1 cellular context compared by ENCODE assay signal in the genomic region with DNA sequence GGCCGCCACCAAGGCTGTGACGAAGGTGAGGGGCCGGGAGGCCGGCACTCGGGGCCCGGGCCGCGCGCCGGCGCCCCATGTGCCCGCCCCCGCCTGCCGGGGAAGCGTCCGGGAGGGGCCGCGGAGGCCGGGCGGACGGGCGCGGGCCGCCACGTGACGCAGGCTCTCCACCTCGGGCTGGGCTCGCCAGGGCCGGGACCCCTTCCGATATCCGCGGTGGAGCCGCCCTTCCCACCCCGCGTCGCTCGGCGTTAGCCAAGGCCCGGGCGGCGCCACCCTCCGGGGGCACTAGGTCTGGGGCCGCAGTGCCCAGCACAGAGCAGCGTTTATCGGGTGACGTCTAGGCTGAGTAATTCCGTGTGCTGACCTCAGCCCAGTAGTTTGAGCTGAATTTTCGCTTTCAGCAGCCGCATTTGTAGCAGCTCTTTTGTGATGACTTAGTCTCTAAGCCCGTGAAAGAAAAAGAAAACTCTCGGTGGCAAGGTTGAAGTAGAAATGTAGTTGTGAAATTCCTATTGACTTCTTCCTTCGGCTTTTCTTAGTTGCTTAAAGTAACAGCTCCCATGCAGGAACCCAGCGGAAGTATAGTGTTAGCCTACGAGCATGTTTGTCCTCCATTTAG.
TF ChIP-seq lines count a peak whose summit lies in the region.

No MANE protein-coding gene starts in this region.

TF ChIP-seq in GM12878, 131 proteins besides CTCF, POLR2A, EP300 and RAD21 (continued from another document):
- TF ChIP-seq TCF3 (IDR thresholded peaks at IDR 0.05; ENCODE audit: borderline replicate concordance, insufficient read depth, low read depth, low read length) (0 out of 2 replicates have a peak, but pooled peaks have one; percentile 22), HDGF (IDR thresholded peaks at IDR 0.05) (no peak), PAX8 (IDR thresholded peaks at IDR 0.05) (no peak), STAT3 (IDR thresholded peaks at IDR 0.05; ENCODE audit: low read depth, low read length) (no peak), BMI1 (IDR thresholded peaks at IDR 0.05; ENCODE audit: borderline replicate concordance) (no peak), IKZF1 (conservative IDR thresholded peaks at IDR 0.05) (peak; percentile 60), NFXL1 (IDR thresholded peaks at IDR 0.05; ENCODE audit: borderline replicate concordance) (no peak), SREBF1 (IDR thresholded peaks at IDR 0.05; ENCODE audit: low read length) (no peak), BRCA1 (IDR thresholded peaks at IDR 0.05; ENCODE audit: low read depth, low read length) (no peak), YBX1 (IDR thresholded peaks at IDR 0.05) (no peak), GATAD2B (conservative IDR thresholded peaks at IDR 0.05; ENCODE audit: low read depth) (peak; percentile 69), ZNF207 (IDR thresholded peaks at IDR 0.05; ENCODE audit: borderline replicate concordance) (no peak), SP1 (IDR thresholded peaks at IDR 0.05; ENCODE audit: low read depth, low read length) (peak; percentile 37), SMAD5 (IDR thresholded peaks at IDR 0.05; ENCODE audit: low read depth) (0 out of 2 replicates have a peak, but pooled peaks have one; percentile 7), MXI1 (IDR thresholded peaks at IDR 0.05; ENCODE audit: low read depth, low read length) (no peak), PAX5 (IDR thresholded peaks at IDR 0.05; ENCODE audit: borderline replicate concordance, low read depth, low read length) (peak; percentile 42; the same call in 1 of the 2 replicates), TAF1 (IDR thresholded peaks at IDR 0.05; ENCODE audit: borderline replicate concordance, low read depth, low read length) (peak; percentile 48; the same call in 1 of the 2 replicates), CREM (IDR thresholded peaks at IDR 0.05; ENCODE audit: low read depth) (peak; percentile 95)
- TF ChIP-seq, protein P1, sequence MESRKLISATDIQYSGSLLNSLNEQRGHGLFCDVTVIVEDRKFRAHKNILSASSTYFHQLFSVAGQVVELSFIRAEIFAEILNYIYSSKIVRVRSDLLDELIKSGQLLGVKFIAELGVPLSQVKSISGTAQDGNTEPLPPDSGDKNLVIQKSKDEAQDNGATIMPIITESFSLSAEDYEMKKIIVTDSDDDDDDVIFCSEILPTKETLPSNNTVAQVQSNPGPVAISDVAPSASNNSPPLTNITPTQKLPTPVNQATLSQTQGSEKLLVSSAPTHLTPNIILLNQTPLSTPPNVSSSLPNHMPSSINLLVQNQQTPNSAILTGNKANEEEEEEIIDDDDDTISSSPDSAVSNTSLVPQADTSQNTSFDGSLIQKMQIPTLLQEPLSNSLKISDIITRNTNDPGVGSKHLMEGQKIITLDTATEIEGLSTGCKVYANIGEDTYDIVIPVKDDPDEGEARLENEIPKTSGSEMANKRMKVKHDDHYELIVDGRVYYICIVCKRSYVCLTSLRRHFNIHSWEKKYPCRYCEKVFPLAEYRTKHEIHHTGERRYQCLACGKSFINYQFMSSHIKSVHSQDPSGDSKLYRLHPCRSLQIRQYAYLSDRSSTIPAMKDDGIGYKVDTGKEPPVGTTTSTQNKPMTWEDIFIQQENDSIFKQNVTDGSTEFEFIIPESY (IDR thresholded peaks at IDR 0.05) = no peak
- TF ChIP-seq, protein P2, sequence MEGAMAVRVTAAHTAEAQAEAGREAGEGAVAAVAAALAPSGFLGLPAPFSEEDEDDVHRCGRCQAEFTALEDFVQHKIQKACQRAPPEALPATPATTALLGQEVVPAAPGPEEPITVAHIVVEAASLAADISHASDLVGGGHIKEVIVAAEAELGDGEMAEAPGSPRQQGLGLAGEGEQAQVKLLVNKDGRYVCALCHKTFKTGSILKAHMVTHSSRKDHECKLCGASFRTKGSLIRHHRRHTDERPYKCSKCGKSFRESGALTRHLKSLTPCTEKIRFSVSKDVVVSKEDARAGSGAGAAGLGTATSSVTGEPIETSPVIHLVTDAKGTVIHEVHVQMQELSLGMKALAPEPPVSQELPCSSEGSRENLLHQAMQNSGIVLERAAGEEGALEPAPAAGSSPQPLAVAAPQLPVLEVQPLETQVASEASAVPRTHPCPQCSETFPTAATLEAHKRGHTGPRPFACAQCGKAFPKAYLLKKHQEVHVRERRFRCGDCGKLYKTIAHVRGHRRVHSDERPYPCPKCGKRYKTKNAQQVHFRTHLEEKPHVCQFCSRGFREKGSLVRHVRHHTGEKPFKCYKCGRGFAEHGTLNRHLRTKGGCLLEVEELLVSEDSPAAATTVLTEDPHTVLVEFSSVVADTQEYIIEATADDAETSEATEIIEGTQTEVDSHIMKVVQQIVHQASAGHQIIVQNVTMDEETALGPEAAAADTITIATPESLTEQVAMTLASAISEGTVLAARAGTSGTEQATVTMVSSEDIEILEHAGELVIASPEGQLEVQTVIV (IDR thresholded peaks at IDR 0.05; ENCODE audit: borderline replicate concordance, partially characterized antibody) = no peak
